29 cellular contexts compared by ENCODE assay signal in the genomic region with DNA sequence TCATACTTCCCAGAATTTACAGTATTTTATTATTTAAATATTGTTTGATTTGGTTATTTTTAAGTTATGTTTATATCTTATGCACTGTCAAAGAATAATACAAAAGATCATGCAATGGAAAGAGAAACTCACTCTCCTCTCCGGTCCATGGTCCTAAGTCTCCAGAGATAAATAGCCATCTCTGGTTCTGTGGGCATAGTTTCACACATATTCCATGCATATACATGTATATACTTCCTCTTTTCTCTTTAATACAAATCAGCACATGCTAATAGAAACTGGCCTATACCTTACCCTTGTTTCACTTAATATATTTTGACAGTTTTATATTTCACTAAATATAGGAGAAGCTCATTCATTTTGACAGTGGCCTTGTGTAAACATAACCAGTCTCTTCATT.
"Had no signal": no experiment of that assay in that cellular context is flagged by ENCODE, and none has a peak within 500 bp of the region (broad histone marks: within the 10 kb centered on the region; RNA-seq: fewer than 3 reads in every experiment).

No MANE protein-coding gene starts in this region.

- ATAC-seq: activated T-cell treated with anti-CD3 and anti-CD28 coated beads, Interleukin-2, amount 50 U/mL, for 72 hours; activated T-helper 17 cell treated with anti-CD3 and anti-CD28 coated beads, Interleukin-2, amount 50 U/mL, for 72 hours had no signal

- H3K4me1 ChIP-seq: SJCRH30 had no signal

- H3K27ac ChIP-seq: brain microvascular endothelial cell, SJCRH30, SK-N-MC, WERI-Rb-1 had no signal

- H3K9me3 ChIP-seq: SJCRH30 had no signal

- DNase-seq: activated CD4-positive, alpha-beta memory T cell treated with anti-CD3 and anti-CD28 coated beads, Interleukin-2, amount 10 ng/mL, durations not matched to agents 7 days and 5 days; activated CD4-positive, alpha-beta T cell treated with anti-CD3 and anti-CD28 coated beads for 1 hour; activated CD4-positive, alpha-beta T cell treated with anti-CD3 and anti-CD28 coated beads for 48 hours; activated CD4-positive, CD25-positive, alpha-beta regulatory T cell; activated effector memory CD4-positive, alpha-beta T cell treated with anti-CD3 and anti-CD28 coated beads, Interleukin-2, amount 50 U/mL, for 16 hours; activated naive CD4-positive, alpha-beta T cell; activated naive CD4-positive, alpha-beta T cell treated with anti-CD3 and anti-CD28 coated beads, Interleukin-2, amount 50 U/mL, for 16 hours; activated naive CD8-positive, alpha-beta T cell treated with anti-CD3 and anti-CD28 coated beads for 36 hours; activated T-cell treated with anti-CD3 and anti-CD28 coated beads, Interleukin-2, amount 50 U/mL, for 1 hour; activated T-cell treated with anti-CD3 and anti-CD28 coated beads, Interleukin-2, amount 50 U/mL, for 72 hours; amniotic stem cell; aorta; brain microvascular endothelial cell; central memory CD4-positive, alpha-beta T cell; Karpas-422; NCI-H1105; NCI-H1417 treated with DMSO at 0.1 percent for 48 hours; NCI-H1930; NCI-H2081 treated with DMSO at 0.1 percent for 48 hours; NCI-H226; NCI-H446 treated with DMSO at 0.1 percent for 48 hours; NCI-H524 treated with DMSO at 0.1 percent for 48 hours; NCI-H748 treated with DMSO at 0.1 percent for 48 hours; NK-92 treated with Interleukin-12 subunit alpha and Interleukin-12 subunit beta, amount 100 ng/mL, for 24 hours; SHP77; SJCRH30; WERI-Rb-1 had no signal

- H3K4me3 ChIP-seq: SJCRH30, SK-N-MC had no signal

- H3K36me3 ChIP-seq: brain microvascular endothelial cell, SJCRH30, WERI-Rb-1 had no signal

- H3K27me3 ChIP-seq: brain microvascular endothelial cell, SJCRH30 had no signal
